27 cellular contexts compared by ENCODE assay signal in genomic region chr6:83490177-83490576, GRCh38. TPM values are rescaled to one million over a fixed set of nuclear protein-coding genes. Genes with fewer than 3 reads are reported as not detected.
"Had no signal": no experiment of that assay in that cellular context is flagged by ENCODE, and none has a peak within 500 bp of the region (broad histone marks: within the 10 kb centered on the region; RNA-seq: fewer than 3 reads in every experiment).

No MANE protein-coding gene starts in this region.

- H3K36me3 Mint-ChIP-seq: naive thymus-derived CD8-positive, alpha-beta T cell; stimulated activated naive B cell treated with anti-CD40 and anti-IgM and Interleukin-4, amounts not matched to agents 10 μg/mL and 1 μg/mL and 100 μg/mL, for 72 hours had no signal

- DNase-seq: immature natural killer cell; kidney; left colon; left lung; lower lobe of right lung; mammary epithelial cell; mesenchymal stem cell; naive thymus-derived CD8-positive, alpha-beta T cell; ovary; right lobe of liver; stimulated activated CD4-positive, alpha-beta T cell treated with anti-CD3 and anti-CD28 coated beads, Interleukin-12 subunit alpha, Interleukin-12 subunit beta, amount 100 ng/mL, for 4 hours; stimulated activated CD4-positive, alpha-beta T cell treated with anti-CD3 and anti-CD28 coated beads, Interleukin-15, amount 100 ng/mL, for 24 hours; stimulated activated CD4-positive, alpha-beta T cell treated with anti-CD3 and anti-CD28 coated beads, Interleukin-2, amount 100 ng/mL, for 24 hours; stimulated activated CD4-positive, alpha-beta T cell treated with anti-CD3 and anti-CD28 coated beads, Interleukin-4, amount 100 ng/mL, for 1 hour; stimulated activated naive B cell treated with anti-CD40 and anti-IgM and Interleukin-4, amounts not matched to agents 10 μg/mL and 1 μg/mL and 100 μg/mL, for 72 hours; stimulated activated naive CD8-positive, alpha-beta T cell treated with anti-CD3 and anti-CD28 coated beads, Interleukin-15, Interleukin-2, amounts not matched to agents 100 U/mL and 50 U/mL, for 24 hours; stomach; testis; thyroid gland; transverse colon; upper lobe of left lung had no signal

- H3K27me3 ChIP-seq: left lung, ovary, right atrium auricular region, right lobe of liver, stomach, testis, thyroid gland, transverse colon, upper lobe of left lung, vagina had no signal

- H3K27ac ChIP-seq: left lung, lower lobe of right lung, ovary, right atrium auricular region, right lobe of liver, stomach, testis, thyroid gland, transverse colon, upper lobe of left lung, vagina had no signal

- H3K9me3 ChIP-seq: left lung, lower lobe of right lung, ovary, right atrium auricular region, right lobe of liver, stomach, testis, thyroid gland, transverse colon, upper lobe of left lung, vagina had no signal

- H3K4me3 Mint-ChIP-seq: naive thymus-derived CD8-positive, alpha-beta T cell; nephron; neural crest cell; stimulated activated naive B cell treated with anti-CD40 and anti-IgM and Interleukin-4, amounts not matched to agents 10 μg/mL and 1 μg/mL and 100 μg/mL, for 72 hours had no signal

- H3K27me3 Mint-ChIP-seq: progenitor cell of endocrine pancreas; stimulated activated naive B cell treated with anti-CD40 and anti-IgM and Interleukin-4, amounts not matched to agents 10 μg/mL and 1 μg/mL and 100 μg/mL, for 72 hours had no signal

- H3K36me3 ChIP-seq: left lung, lower lobe of right lung, ovary, right atrium auricular region, right lobe of liver, stomach, thyroid gland, transverse colon, upper lobe of left lung, vagina had no signal

- H3K9me3 Mint-ChIP-seq: immature natural killer cell, nephron, neural crest cell had no signal

- H3K4me1 ChIP-seq: left lung, lower lobe of right lung, right atrium auricular region, right lobe of liver, stomach, testis, thyroid gland, transverse colon, upper lobe of left lung, vagina had no signal

- H3K4me3 ChIP-seq: left lung, lower lobe of right lung, ovary, right atrium auricular region, right lobe of liver, stomach, testis, thyroid gland, transverse colon, upper lobe of left lung, vagina had no signal

- H3K27ac Mint-ChIP-seq: immature natural killer cell; naive thymus-derived CD8-positive, alpha-beta T cell; nephron; progenitor cell of endocrine pancreas; stimulated activated naive B cell treated with anti-CD40 and anti-IgM and Interleukin-4, amounts not matched to agents 10 μg/mL and 1 μg/mL and 100 μg/mL, for 72 hours had no signal

- H3K4me1 Mint-ChIP-seq: naive thymus-derived CD8-positive, alpha-beta T cell; nephron; neural crest cell; stimulated activated naive B cell treated with anti-CD40 and anti-IgM and Interleukin-4, amounts not matched to agents 10 μg/mL and 1 μg/mL and 100 μg/mL, for 72 hours had no signal

RNA-seq across cellular contexts. Expression of gene PRSS35, which starts 22.2 kb away (rescaled TPM):
- total RNA-seq: left colon; naive thymus-derived CD8-positive, alpha-beta T cell; omental fat pad; thyroid gland; transverse colon; vagina had no signal
- polyA plus RNA-seq: naive thymus-derived CD8-positive, alpha-beta T cell had no signal

RNA-seq across cellular contexts. Expression of gene ME1, which starts 59.3 kb away (rescaled TPM):
- polyA plus RNA-seq: naive thymus-derived CD8-positive, alpha-beta T cell had no signal
